1 cellular context compared by ENCODE assay signal in genomic region chr7:154996101-154996500, GRCh38.
A peak's percentile ranks its signal among the peaks of the same experiment; 100 is the strongest.
TF ChIP-seq lines count a peak whose summit lies in the region.

No MANE protein-coding gene starts in this region.

TF ChIP-seq in K562, 482 proteins besides CTCF, POLR2A, EP300 and RAD21:
- TF ChIP-seq SNRNP70 (optimal IDR thresholded peaks at IDR 0.05; ENCODE audit: low read depth, low read length), result no peak
- TF ChIP-seq ELK3 (CRISPR knock-in tag; IDR thresholded peaks at IDR 0.05), result no peak
- no peak for TF ChIP-seq HOXB6 (CRISPR knock-in tag; IDR thresholded peaks at IDR 0.05; ENCODE audit: borderline replicate concordance)
- TF ChIP-seq ZNF316 (IDR thresholded peaks at IDR 0.05), result peak; percentile 43; the same call in 1 of the 2 replicates
- TF ChIP-seq ZBTB34 (CRISPR knock-in tag; IDR thresholded peaks at IDR 0.05), result no peak
